8 cellular contexts compared by ENCODE assay signal in the genomic region with DNA sequence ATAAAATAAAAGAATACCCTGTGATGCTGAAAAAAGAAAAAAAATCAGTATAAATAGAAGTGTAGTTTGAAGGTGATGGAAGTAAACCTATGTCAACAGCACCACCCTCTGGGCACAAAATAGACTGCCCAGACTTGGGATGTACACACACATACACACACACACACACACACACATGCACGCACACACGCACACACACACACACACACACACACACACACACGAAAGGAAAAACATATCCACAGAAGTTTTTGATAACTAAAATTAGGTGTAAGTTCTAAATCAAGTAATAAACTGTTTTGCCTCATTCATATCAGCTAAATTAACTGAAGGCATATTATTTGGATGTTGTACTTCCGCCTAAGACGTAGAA. TPM values are rescaled to one million over a fixed set of nuclear protein-coding genes. Genes with fewer than 3 reads are reported as not detected.
DNase-seq lines count a peak whose midpoint lies in the region; ATAC-seq and TF ChIP-seq lines count a peak whose summit lies in the region.

No MANE protein-coding gene starts in this region.

- no peaks in the 10 kb centered on the region for H3K9me3 Mint-ChIP-seq in endothelial cell (ENCODE audit: unreplicated experiment)

- H3K4me3 ChIP-seq in A673 (ENCODE audit: low read depth, low read length, poor library complexity, severe bottlenecking) = no peak overlapping the region

- peak; percentile 69 for TF ChIP-seq CTCF in A673 (conservative IDR thresholded peaks at IDR 0.05; ENCODE audit: low read depth, low read length)
- TF ChIP-seq CTCF in GM10248 (IDR thresholded peaks at IDR 0.05; ENCODE audit: control extremely low read depth, extremely low read depth, low read depth, missing control alignments) = peak; percentile 47
- peak; percentile 52 for TF ChIP-seq CTCF in endothelial cell (IDR thresholded peaks at IDR 0.05; ENCODE audit: unreplicated experiment)

- POLR2A ChIA-PET in A673 (lab: Charles Lee; ENCODE audit: low non-redundant PET) (no interaction called here), GM10248 (lab: Yijun Ruan, JAX) (no interaction called here)

- no peak overlapping the region for H3K27ac Mint-ChIP-seq in endothelial cell (ENCODE audit: unreplicated experiment)

- CTCF ChIA-PET in A673 (lab: Charles Lee) = interaction anchor here (0.9 to 1.1 kb wide), 2 partner anchors 194 to 464 kb away, joined by 3 to 4 read pairs; no protein-coding TSS in a partner anchor
- CTCF ChIA-PET in GM10248 (lab: Yijun Ruan, JAX) = interaction anchor here (0.7 to 7.4 kb wide), 8 partner anchors 11 to 286 kb away, joined by 3 to 42 read pairs (median 4); no protein-coding TSS in a partner anchor

- no peaks in the 10 kb centered on the region for H3K36me3 ChIP-seq in A673 (ENCODE audit: insufficient read depth, low read length, poor library complexity, severe bottlenecking)

- H3K4me1 ChIP-seq in A673 (ENCODE audit: insufficient read depth, low read length, poor library complexity, severe bottlenecking) = peaks cover 10% of the 10 kb centered on the region

- H3K27me3 Mint-ChIP-seq in endothelial cell (ENCODE audit: unreplicated experiment) = peaks cover 8% of the 10 kb centered on the region

- H3K9me3 ChIP-seq in A673 (ENCODE audit: low read depth, low read length, poor library complexity, severe bottlenecking) = no peaks in the 10 kb centered on the region

- peak; percentile 44 for ATAC-seq in HG03521 (IDR thresholded peaks at IDR 0.05; ENCODE audit: unreplicated experiment)
- no peak for ATAC-seq in GM21825 (IDR thresholded peaks at IDR 0.05; ENCODE audit: unreplicated experiment)
- ATAC-seq in GM19395 (IDR thresholded peaks at IDR 0.05; ENCODE audit: unreplicated experiment) = no peak

- DNase-seq in A673 (ENCODE audit: low spot score) = peak; percentile 79
- peak; percentile 13 for DNase-seq in GM10248 (ENCODE audit: extremely low spot score)
- DNase-seq in RKO (ENCODE audit: low spot score) = peak; percentile 55
- DNase-seq in endothelial cell (ENCODE audit: low spot score) = peak; percentile 51
- DNase-seq in myocyte (ENCODE audit: low read depth) = peak; percentile 55

- no peaks in the 10 kb centered on the region for H3K4me1 Mint-ChIP-seq in endothelial cell (ENCODE audit: unreplicated experiment)

- intact Hi-C loops in A673 (cut with micrococcal nuclease; ENCODE audit: unreplicated experiment) = loop anchor here (2.0 to 5.0 kb wide), 4 partner anchors 174 to 464 kb away; no protein-coding TSS in a partner anchor

- H3K4me3 Mint-ChIP-seq in endothelial cell (ENCODE audit: unreplicated experiment) = no peak overlapping the region

- H3K27ac ChIP-seq in A673 (ENCODE audit: low read depth, low read length, poor library complexity, severe bottlenecking) = no peak overlapping the region

- BruUV-seq in A673 (replicated peaks; lab: Mats Ljungman, UMichigan) = no TSS peak

- H3K36me3 Mint-ChIP-seq in endothelial cell (ENCODE audit: low read depth, unreplicated experiment) = no peaks in the 10 kb centered on the region

- H3K27me3 ChIP-seq in A673 (replicated peaks; ENCODE audit: insufficient read depth, low read depth, low read length, poor library complexity) = no peaks in the 10 kb centered on the region

RNA-seq across cellular contexts. Expression of a gene that starts 40.5 kb away (rescaled TPM):
- total RNA-seq in A673 (2021) (332 and 389 TPM in 2 replicates), endothelial cell (ENCODE audit: unreplicated experiment) (296 TPM), myocyte (444 and 546 TPM in 2 replicates)
- 998 TPM for polyA plus RNA-seq in myocyte (2012)

Comparison
In these comparisons a context has a peak if more than half of its experiments do, and no peak if none do; other contexts are left out.
1. DNase-seq: peak in every context shown above with its lines; median percentile 79 in A673; 55 in RKO; 55 in myocyte; 51 in endothelial cell; 13 in GM10248.